21 cellular contexts compared by ENCODE assay signal in the genomic region with DNA sequence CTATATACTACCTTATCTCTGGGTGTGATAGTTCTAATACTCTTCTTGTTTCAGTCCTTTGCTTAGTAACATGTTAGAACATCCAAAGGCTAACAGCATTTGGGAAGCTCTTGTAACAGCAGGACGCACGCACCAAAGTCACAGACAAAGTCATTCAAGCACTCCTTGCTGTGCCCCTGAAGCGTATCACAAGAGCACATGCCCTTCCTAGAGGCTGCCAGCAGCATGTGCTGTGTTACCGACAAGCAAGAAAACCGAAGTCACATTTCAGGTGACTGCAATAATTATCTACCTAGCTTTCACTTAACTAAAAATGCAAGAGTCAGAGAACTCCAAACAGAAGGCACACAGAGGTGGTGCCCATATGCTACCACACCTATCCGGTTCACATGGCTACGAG.
A peak's percentile ranks its signal among the peaks of the same experiment; 100 is the strongest.
DNase-seq lines count a peak whose midpoint lies in the region; ATAC-seq and TF ChIP-seq lines count a peak whose summit lies in the region.
"Had no signal": no experiment of that assay in that cellular context is flagged by ENCODE, and none has a peak within 500 bp of the region (broad histone marks: within the 10 kb centered on the region; RNA-seq: fewer than 3 reads in every experiment).

No MANE protein-coding gene starts in this region.

- peaks cover 76% of the 10 kb centered on the region for H3K4me1 Mint-ChIP-seq in activated T-cell treated with anti-CD3 and anti-CD28 coated beads, Interleukin-2, amount 50 U/mL, for 72 hours (ENCODE audit: low read depth)
- peaks cover 82% of the 10 kb centered on the region for H3K4me1 Mint-ChIP-seq in activated T-cell treated with anti-CD3 and anti-CD28 coated beads, Interleukin-2, amount 50 U/mL, for 4 hours (ENCODE audit: low read depth)

- no peaks in the 10 kb centered on the region for H3K9me3 Mint-ChIP-seq in activated T-cell treated with anti-CD3 and anti-CD28 coated beads, Interleukin-2, amount 50 U/mL, for 72 hours
- no peaks in the 10 kb centered on the region for H3K9me3 Mint-ChIP-seq in activated T-cell treated with anti-CD3 and anti-CD28 coated beads, Interleukin-2, amount 50 U/mL, for 4 hours
- H3K9me3 Mint-ChIP-seq: activated CD4-positive, alpha-beta memory T cell treated with anti-CD3 and anti-CD28 coated beads, Interleukin-2, amount 10 ng/mL, durations not matched to agents 7 days and 5 days had no signal

- H3K27me3 ChIP-seq in left ventricle myocardium inferior (ENCODE audit: low read depth), result no peaks in the 10 kb centered on the region
- no peaks in the 10 kb centered on the region for H3K27me3 ChIP-seq in gastrocnemius medialis
- H3K27me3 ChIP-seq: adrenal gland; BLaER1 treated with 17β-estradiol and CSF1 and Interleukin-3, amounts not matched to agents 10 nM and 100 nM; spleen had no signal

- H3K27me3 Mint-ChIP-seq in activated T-cell treated with anti-CD3 and anti-CD28 coated beads, Interleukin-2, amount 50 U/mL, for 72 hours (ENCODE audit: low read depth), result no peaks in the 10 kb centered on the region
- H3K27me3 Mint-ChIP-seq in activated T-cell treated with anti-CD3 and anti-CD28 coated beads, Interleukin-2, amount 50 U/mL, for 4 hours (ENCODE audit: low read depth), result no peaks in the 10 kb centered on the region
- H3K27me3 Mint-ChIP-seq: activated CD4-positive, alpha-beta memory T cell treated with anti-CD3 and anti-CD28 coated beads, Interleukin-2, amount 10 ng/mL, durations not matched to agents 7 days and 5 days; progenitor cell of endocrine pancreas had no signal

- H3K4me3 Mint-ChIP-seq in activated T-cell treated with anti-CD3 and anti-CD28 coated beads, Interleukin-2, amount 50 U/mL, for 72 hours, result no peak overlapping the region
- no peak overlapping the region for H3K4me3 Mint-ChIP-seq in activated T-cell treated with anti-CD3 and anti-CD28 coated beads, Interleukin-2, amount 50 U/mL, for 4 hours
- H3K4me3 Mint-ChIP-seq: activated CD4-positive, alpha-beta memory T cell treated with anti-CD3 and anti-CD28 coated beads, Interleukin-2, amount 10 ng/mL, durations not matched to agents 7 days and 5 days had no signal

- H3K27ac ChIP-seq in left ventricle myocardium inferior (replicated peaks), result peak overlapping the region; percentile 77
- H3K27ac ChIP-seq in gastrocnemius medialis, result no peak overlapping the region
- H3K27ac ChIP-seq: adrenal gland; BLaER1 treated with 17β-estradiol and CSF1 and Interleukin-3, amounts not matched to agents 10 nM and 100 nM; spleen; thoracic aorta; VCaP had no signal

- TF ChIP-seq CTCF in left ventricle myocardium inferior (IDR thresholded peaks at IDR 0.05; ENCODE audit: borderline replicate concordance) (no peak), gastrocnemius medialis (IDR thresholded peaks at IDR 0.05 in 4 of 5, conservative IDR thresholded peaks at IDR 0.05 in 1 of 5) (no peak)

- H3K27ac Mint-ChIP-seq in activated T-cell treated with anti-CD3 and anti-CD28 coated beads, Interleukin-2, amount 50 U/mL, for 72 hours, result peak overlapping the region; percentile 68
- H3K27ac Mint-ChIP-seq: activated CD4-positive, alpha-beta memory T cell treated with anti-CD3 and anti-CD28 coated beads, Interleukin-2, amount 10 ng/mL, durations not matched to agents 7 days and 5 days; progenitor cell of endocrine pancreas had no signal

- peaks cover 0 to 5% of the 10 kb centered on the region in 2 donors for H3K36me3 Mint-ChIP-seq in activated T-cell treated with anti-CD3 and anti-CD28 coated beads, Interleukin-2, amount 50 U/mL, for 72 hours (ENCODE audit: insufficient read depth in 2 of 2)
- peaks cover 28% of the 10 kb centered on the region for H3K36me3 Mint-ChIP-seq in activated T-cell treated with anti-CD3 and anti-CD28 coated beads, Interleukin-2, amount 50 U/mL, for 4 hours (ENCODE audit: insufficient read depth)

- H3K9me3 ChIP-seq in left ventricle myocardium inferior (replicated peaks) (no peaks in the 10 kb centered on the region), gastrocnemius medialis (no peaks in the 10 kb centered on the region)
- H3K9me3 ChIP-seq: adrenal gland; BLaER1 treated with 17β-estradiol and CSF1 and Interleukin-3, amounts not matched to agents 10 nM and 100 nM; spleen; thoracic aorta had no signal

- intact Hi-C loops in left ventricle myocardium inferior (cut with micrococcal nuclease) (no loop called here), gastrocnemius medialis (cut with DNase I; ENCODE audit: low total_unique reads) (no loop called here)

- H3K4me3 ChIP-seq in left ventricle myocardium inferior (no peak overlapping the region), gastrocnemius medialis (no peak overlapping the region)
- H3K4me3 ChIP-seq: adrenal gland; BLaER1 treated with 17β-estradiol and CSF1 and Interleukin-3, amounts not matched to agents 10 nM and 100 nM; lung; spleen; thoracic aorta had no signal

- no peak for ATAC-seq in activated T-cell treated with anti-CD3 and anti-CD28 coated beads, Interleukin-2, amount 50 U/mL, for 72 hours (replicated peaks in 1 of 2)
- ATAC-seq in gastrocnemius medialis, result peak; percentile 65 to 68
- no peak for ATAC-seq in activated T-cell treated with anti-CD3 and anti-CD28 coated beads, Interleukin-2, amount 50 U/mL, for 4 hours
- ATAC-seq: esophagus mucosa had no signal

- H3K4me1 ChIP-seq in left ventricle myocardium inferior (peaks cover 57% of the 10 kb centered on the region), gastrocnemius medialis (peaks cover 0 to 10% of the 10 kb centered on the region in 2 donors)
- H3K4me1 ChIP-seq: adrenal gland had no signal

- TF ChIP-seq POLR2A in gastrocnemius medialis (IDR thresholded peaks at IDR 0.05), result no peak

- H3K36me3 ChIP-seq in left ventricle myocardium inferior, result no peaks in the 10 kb centered on the region
- H3K36me3 ChIP-seq in gastrocnemius medialis, result no peaks in the 10 kb centered on the region
- H3K36me3 ChIP-seq: adrenal gland, thoracic aorta had no signal

- DNase-seq in activated T-cell treated with anti-CD3 and anti-CD28 coated beads, Interleukin-2, amount 50 U/mL, for 72 hours, result no peak
- no peak for DNase-seq in activated T-cell treated with anti-CD3 and anti-CD28 coated beads, Interleukin-2, amount 50 U/mL, for 48 hours
- DNase-seq in NCI-H187 (lab: John Stamatoyannopoulos, UW) (peak; percentile 59 to 88), left ventricle myocardium inferior (peak; percentile 27), gastrocnemius medialis (peak; percentile 8 to 30), cortex of kidney (lab: John Stamatoyannopoulos, UW) (no peak), NAMALWA (ENCODE audit: low spot score) (no peak)
- DNase-seq in activated T-cell treated with anti-CD3 and anti-CD28 coated beads, Interleukin-2, amount 50 U/mL, for 4 hours, result no peak
- DNase-seq: activated CD4-positive, alpha-beta memory T cell treated with anti-CD3 and anti-CD28 coated beads, Interleukin-2, amount 10 ng/mL, durations not matched to agents 7 days and 5 days; adrenal gland; DMS153; NCI-H1930; NCI-H524 treated with DMSO at 0.1 percent for 48 hours; SHP77; spleen had no signal

- in situ Hi-C loops in gastrocnemius medialis (cut with MboI; ENCODE audit: low sequenced_read_pairs in 4 of 4), result no loop called here

Comparison
In these comparisons a context has a peak if more than half of its experiments do, and no peak if none do; other contexts are left out.
1. ATAC-seq: peak in gastrocnemius medialis (2 of 2); none in activated T-cell treated with anti-CD3 and anti-CD28 coated beads, Interleukin-2, amount 50 U/mL, for 72 hours (0 of 2) and activated T-cell treated with anti-CD3 and anti-CD28 coated beads, Interleukin-2, amount 50 U/mL, for 4 hours (0 of 2).
2. DNase-seq: peak in NCI-H187 (2 of 2), left ventricle myocardium inferior (single experiment) and gastrocnemius medialis (2 of 2); none in activated T-cell treated with anti-CD3 and anti-CD28 coated beads, Interleukin-2, amount 50 U/mL, for 72 hours (0 of 2), activated T-cell treated with anti-CD3 and anti-CD28 coated beads, Interleukin-2, amount 50 U/mL, for 48 hours (0 of 2), cortex of kidney (single experiment), activated T-cell treated with anti-CD3 and anti-CD28 coated beads, Interleukin-2, amount 50 U/mL, for 4 hours (single experiment) and NAMALWA (single experiment).